9 cellular contexts compared by ENCODE assay signal in genomic region chr5:177299711-177300110, GRCh38. TPM values are rescaled to one million over a fixed set of nuclear protein-coding genes. Genes with fewer than 3 reads are reported as not detected.
A peak's percentile ranks its signal among the peaks of the same experiment; 100 is the strongest.
DNase-seq lines count a peak whose midpoint lies in the region; ATAC-seq and TF ChIP-seq lines count a peak whose summit lies in the region.
"Had no signal": no experiment of that assay in that cellular context is flagged by ENCODE, and none has a peak within 500 bp of the region (broad histone marks: within the 10 kb centered on the region; RNA-seq: fewer than 3 reads in every experiment).

No MANE protein-coding gene starts in this region.

- peaks cover 27% of the 10 kb centered on the region for H3K79me2 ChIP-seq in OCI-LY7 (ENCODE audit: insufficient read depth, low read depth, low read length)

- H3K27ac ChIP-seq in OCI-LY7 (ENCODE audit: low read depth, low read length, poor library complexity, severe bottlenecking), result peak overlapping the region; percentile 73
- peak overlapping the region; percentile 46 to 71 (median 57) for H3K27ac ChIP-seq in sigmoid colon

- H3K36me3 ChIP-seq in OCI-LY7 (ENCODE audit: insufficient read depth, low read length) (peaks cover 67% of the 10 kb centered on the region), sigmoid colon (peaks cover 9 to 31% (median 15%) of the 10 kb centered on the region in 4 donors), BE2C (peaks cover 36% of the 10 kb centered on the region)

- peaks cover 47% of the 10 kb centered on the region for H3K4me1 ChIP-seq in OCI-LY7 (ENCODE audit: insufficient read depth, low read length, poor library complexity, severe bottlenecking)
- H3K4me1 ChIP-seq in sigmoid colon, result peaks cover 0 to 50% (median 39%) of the 10 kb centered on the region in 4 donors
- H3K4me1 ChIP-seq in BE2C, result no peaks in the 10 kb centered on the region

- peaks cover 6% of the 10 kb centered on the region for H4K20me1 ChIP-seq in OCI-LY7 (ENCODE audit: insufficient read depth, low read length)

- CTCF ChIA-PET in Calu3 (lab: Charles Lee), result interaction anchor here (2.5 kb wide), 1 partner anchor 10 kb away, joined by 10 read pairs; no protein-coding TSS in a partner anchor
- CTCF ChIA-PET in OCI-LY7 (lab: Charles Lee; ENCODE audit: unreplicated experiment), result no interaction called here

- no peaks in the 10 kb centered on the region for H3K9me3 Mint-ChIP-seq in Calu3 (ENCODE audit: low read depth, unreplicated experiment)
- H3K9me3 Mint-ChIP-seq in endothelial cell (ENCODE audit: unreplicated experiment), result no peaks in the 10 kb centered on the region

- 27 to 56% methylated on average over 9 of the region's 9 CpGs for WGBS in sigmoid colon, 2 donors

- H3K9me3 ChIP-seq in OCI-LY7 (ENCODE audit: low read length), result no peaks in the 10 kb centered on the region
- H3K9me3 ChIP-seq in sigmoid colon, result no peaks in the 10 kb centered on the region
- no peaks in the 10 kb centered on the region for H3K9me3 ChIP-seq in BE2C

- no peaks in the 10 kb centered on the region for H3K27me3 Mint-ChIP-seq in Calu3 (ENCODE audit: unreplicated experiment)
- H3K27me3 Mint-ChIP-seq in endothelial cell (ENCODE audit: unreplicated experiment), result peaks cover 31% of the 10 kb centered on the region

- intact Hi-C loops in Calu3 (cut with micrococcal nuclease; ENCODE audit: unreplicated experiment) (loop anchor here (5.0 kb wide), 1 partner anchor 187 kb away; no protein-coding TSS in a partner anchor), OCI-LY7 (cut with micrococcal nuclease; ENCODE audit: unreplicated experiment) (loop anchor here (5.0 to 10.0 kb wide), 3 partner anchors 122 to 652 kb away; partner anchors contain the start of gene TSPAN17), sigmoid colon (cut with DNase I) (no loop called here)

- H3K4me1 Mint-ChIP-seq in Calu3 (ENCODE audit: low read depth, unreplicated experiment) (peaks cover 39% of the 10 kb centered on the region), endothelial cell (ENCODE audit: unreplicated experiment) (peaks cover 73% of the 10 kb centered on the region)

- H3K4me3 ChIP-seq in OCI-LY7 (ENCODE audit: low read depth, low read length, poor library complexity, severe bottlenecking), result no peak overlapping the region
- no peak overlapping the region for H3K4me3 ChIP-seq in sigmoid colon
- H3K4me3 ChIP-seq in BE2C (ENCODE audit: low read depth, low read length), result no peak overlapping the region

- no peaks in the 10 kb centered on the region for H3K9me2 ChIP-seq in OCI-LY7 (ENCODE audit: insufficient read depth, low read length)

- peak overlapping the region; percentile 89 for H3K27ac Mint-ChIP-seq in Calu3 (ENCODE audit: unreplicated experiment)
- peak overlapping the region; percentile 90 for H3K27ac Mint-ChIP-seq in endothelial cell (ENCODE audit: unreplicated experiment)

- H3K4me2 ChIP-seq in OCI-LY7 (ENCODE audit: low read length), result peak overlapping the region; percentile 93

- TF ChIP-seq CTCF in Calu3 (IDR thresholded peaks at IDR 0.05; ENCODE audit: unreplicated experiment), result no peak
- no peak for TF ChIP-seq CTCF in OCI-LY7 (conservative IDR thresholded peaks at IDR 0.05; ENCODE audit: low read length)
- TF ChIP-seq CTCF in endothelial cell (IDR thresholded peaks at IDR 0.05; ENCODE audit: unreplicated experiment), result no peak
- TF ChIP-seq CTCF in sigmoid colon (IDR thresholded peaks at IDR 0.05), result no peak
- no peak for TF ChIP-seq CTCF in BE2C (IDR thresholded peaks at IDR 0.05; ENCODE audit: low read depth, low read length)

- no peak overlapping the region for H3K4me3 Mint-ChIP-seq in Calu3 (ENCODE audit: low read depth, unreplicated experiment)
- H3K4me3 Mint-ChIP-seq in endothelial cell (ENCODE audit: unreplicated experiment), result peak overlapping the region; percentile 59

- TF ChIP-seq EP300 in sigmoid colon (IDR thresholded peaks at IDR 0.05), result no peak

- no peak for DNase-seq in Calu3
- DNase-seq in OCI-LY7 (ENCODE audit: low spot score), result no peak
- DNase-seq in endothelial cell (ENCODE audit: low spot score), result no peak
- DNase-seq in sigmoid colon, result no peak
- DNase-seq in BE2C, result no peak
- DNase-seq in GF-D8 (lab: John Stamatoyannopoulos, UW), result no peak
- no peak for DNase-seq in dermis blood vessel endothelial cell
- DNase-seq: NCI-H82 had no signal

- H2AFZ ChIP-seq in OCI-LY7 (ENCODE audit: low read length), result no peak overlapping the region

- no TSS peak for BruUV-seq in Calu3 (replicated peaks; lab: Mats Ljungman, UMichigan)
- no TSS peak for BruUV-seq in OCI-LY7 (replicated peaks; lab: Mats Ljungman, UMichigan)

- TF ChIP-seq POLR2A in sigmoid colon (IDR thresholded peaks at IDR 0.05), result no peak

- POLR2A ChIA-PET in OCI-LY7 (lab: Charles Lee), result interaction anchor here (0.7 to 1.0 kb wide), 2 partner anchors 23 to 146 kb away, joined by 3 to 4 read pairs; no protein-coding TSS in a partner anchor

- no peaks in the 10 kb centered on the region for H3K27me3 ChIP-seq in sigmoid colon
- no peaks in the 10 kb centered on the region for H3K27me3 ChIP-seq in BE2C

- no peak for ATAC-seq in HG03039 (IDR thresholded peaks at IDR 0.05; ENCODE audit: unreplicated experiment)

- H3K36me3 Mint-ChIP-seq in Calu3 (ENCODE audit: insufficient read depth, unreplicated experiment) (peaks cover 58% of the 10 kb centered on the region), endothelial cell (ENCODE audit: low read depth, unreplicated experiment) (peaks cover 26% of the 10 kb centered on the region)

RNA-seq across cellular contexts. Expression of gene RAB24, which starts 3.8 kb away (rescaled TPM):
- total RNA-seq in Calu3 (2022) (34.0 and 41.1 TPM in 2 replicates), OCI-LY7 (2022) (31.3 and 36.1 TPM in 2 replicates), endothelial cell (ENCODE audit: unreplicated experiment) (15.9 TPM), sigmoid colon (10 to 100 TPM; 22.3 to 33.6 (median 29.4) TPM), dermis blood vessel endothelial cell (12.8 and 20.8 TPM in 2 replicates)
- total RNA-seq in OCI-LY7 (2014; rRNA removed; shearing (Covaris generic)), result 25.8 and 43.1 TPM in 2 replicates
- 10 to 100 TPM; 35.4 to 64.6 (median 50.4) TPM for polyA plus RNA-seq in sigmoid colon
- polyA plus RNA-seq in BE2C (2012; ENCODE audit: insufficient read depth, insufficient read length, low read depth), result 68.6 TPM

RNA-seq across cellular contexts. Expression of gene PRELID1, which starts 3.9 kb away (rescaled TPM):
- total RNA-seq in Calu3 (2022) (215 and 217 TPM in 2 replicates), OCI-LY7 (2022) (203 and 232 TPM in 2 replicates), endothelial cell (ENCODE audit: unreplicated experiment) (198 TPM), sigmoid colon (10 to 100 TPM; 59.3 to 64.9 (median 62.4) TPM), dermis blood vessel endothelial cell (125 and 161 TPM in 2 replicates)
- 217 and 249 TPM in 2 replicates for total RNA-seq in OCI-LY7 (2014; rRNA removed; shearing (Covaris generic))
- 100 to 1,000 TPM; 231 to 330 (median 257) TPM for polyA plus RNA-seq in sigmoid colon
- 514 TPM for polyA plus RNA-seq in BE2C (2012; ENCODE audit: insufficient read depth, insufficient read length, low read depth)

RNA-seq across cellular contexts. Expression of gene MXD3, which starts 12.0 kb away (rescaled TPM):
- total RNA-seq in Calu3 (2022) (24.3 and 36.3 TPM in 2 replicates), OCI-LY7 (2022) (81.3 and 105 TPM in 2 replicates), endothelial cell (ENCODE audit: unreplicated experiment) (6.4 TPM), sigmoid colon (10 to 100 TPM in 2 of 4 donors, 1 to 10 TPM in 2; 7.2 to 23.8 (median 12.9) TPM), dermis blood vessel endothelial cell (20.9 and 38.5 TPM in 2 replicates)
- total RNA-seq in OCI-LY7 (2014; rRNA removed; shearing (Covaris generic)), result 109 and 130 TPM in 2 replicates
- 10 to 100 TPM in 1 of 3 donors, 1 to 10 TPM in 2; 2.1 to 20.7 (median 5.4) TPM for polyA plus RNA-seq in sigmoid colon
- polyA plus RNA-seq in BE2C (2012; ENCODE audit: insufficient read depth, insufficient read length, low read depth), result 10.6 TPM

RNA-seq across cellular contexts. Expression of gene LMAN2, which starts 51.8 kb away (rescaled TPM):
- 278 and 305 TPM in 2 replicates for total RNA-seq in Calu3 (2022)
- 144 and 151 TPM in 2 replicates for total RNA-seq in OCI-LY7 (2014; rRNA removed; shearing (Covaris generic))
- total RNA-seq in OCI-LY7 (2022), result 103 and 116 TPM in 2 replicates
- total RNA-seq in endothelial cell (ENCODE audit: unreplicated experiment), result 137 TPM
- 100 to 1,000 TPM in 2 of 4 donors, 10 to 100 TPM in 2; 87.5 to 169 (median 98.2) TPM for total RNA-seq in sigmoid colon
- 100 to 1,000 TPM in 2 of 3 donors, 10 to 100 TPM in 1; 62.5 to 244 (median 115) TPM for polyA plus RNA-seq in sigmoid colon
- polyA plus RNA-seq in BE2C (2012; ENCODE audit: insufficient read depth, insufficient read length, low read depth), result 463 TPM
- total RNA-seq in dermis blood vessel endothelial cell, result 407 and 457 TPM in 2 replicates

RNA-seq across cellular contexts. Expression of gene RGS14, which starts 58.0 kb away (rescaled TPM):
- 12.9 and 13.0 TPM in 2 replicates for total RNA-seq in Calu3 (2022)
- 33.0 and 43.3 TPM in 2 replicates for total RNA-seq in OCI-LY7 (2014; rRNA removed; shearing (Covaris generic))
- 41.7 and 46.3 TPM in 2 replicates for total RNA-seq in OCI-LY7 (2022)
- 21.8 TPM for total RNA-seq in endothelial cell (ENCODE audit: unreplicated experiment)
- total RNA-seq in sigmoid colon, result 10 to 100 TPM in 3 of 4 donors, 1 to 10 TPM in 1; 9.6 to 26.6 (median 16.7) TPM
- polyA plus RNA-seq in sigmoid colon, result 10 to 100 TPM; 12.7 to 21.0 (median 16.2) TPM
- polyA plus RNA-seq in BE2C (2012; ENCODE audit: insufficient read depth, insufficient read length, low read depth), result 11.1 TPM
- 4.4 and 9.9 TPM in 2 replicates for total RNA-seq in dermis blood vessel endothelial cell
